Comparison of ENCODE assay signal across 8 cellular contexts in the genomic region with DNA sequence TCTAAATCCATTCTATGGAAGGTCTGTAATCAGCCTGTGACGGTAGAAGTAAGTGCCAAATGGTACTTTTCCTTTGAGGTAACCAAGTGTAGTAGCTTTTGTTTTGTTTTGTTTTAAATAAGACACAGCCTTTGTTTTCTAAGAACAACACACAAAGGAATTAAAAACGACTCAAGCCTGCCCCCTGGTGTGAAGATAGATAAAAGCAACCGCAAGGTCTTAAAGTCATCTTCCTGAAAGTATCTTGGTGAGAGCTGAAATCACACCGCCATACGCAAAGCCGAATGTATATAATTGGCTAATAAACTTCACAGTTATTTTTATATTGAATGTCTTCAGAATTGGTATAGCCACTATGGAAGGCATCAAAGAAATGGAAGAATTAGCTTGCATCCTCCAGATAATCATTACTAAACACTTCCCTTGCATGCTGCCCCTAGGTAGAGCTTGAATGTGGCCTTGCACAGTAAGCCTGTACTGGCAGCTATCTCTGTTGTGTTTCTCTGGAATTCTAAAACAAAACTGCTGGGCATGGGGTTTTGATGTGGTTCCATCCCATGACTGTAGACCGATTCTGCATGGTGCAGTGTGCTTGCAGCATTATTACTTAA.
A peak's percentile ranks its signal among the peaks of the same experiment; 100 is the strongest.
DNase-seq lines count a peak whose midpoint lies in the region; ATAC-seq and TF ChIP-seq lines count a peak whose summit lies in the region.

No MANE protein-coding gene starts in this region.

- H3K9me2 ChIP-seq in SU-DHL-6 (replicated peaks; ENCODE audit: insufficient read depth, low read length) = no peaks in the 10 kb centered on the region

- H3K27me3 ChIP-seq in SU-DHL-6 (ENCODE audit: low read length) = no peaks in the 10 kb centered on the region

- H3K4me2 ChIP-seq in SU-DHL-6 (ENCODE audit: low read depth, low read length, poor library complexity, severe bottlenecking) = no peak overlapping the region

- no peak overlapping the region for H3K27ac Mint-ChIP-seq in endothelial cell (ENCODE audit: unreplicated experiment)
- peak overlapping the region; percentile 73 for H3K27ac Mint-ChIP-seq in neural crest cell (ENCODE audit: unreplicated experiment)

- H3K9me3 Mint-ChIP-seq in endothelial cell (ENCODE audit: unreplicated experiment) (no peaks in the 10 kb centered on the region), neural crest cell (peaks cover 2% of the 10 kb centered on the region)

- TF ChIP-seq CTCF in SU-DHL-6 (IDR thresholded peaks at IDR 0.05; ENCODE audit: insufficient read depth, low read length, poor library complexity, severe bottlenecking) = peak; percentile 49
- TF ChIP-seq CTCF in endothelial cell (IDR thresholded peaks at IDR 0.05; ENCODE audit: unreplicated experiment) = peak; percentile 83
- peak; percentile 90 for TF ChIP-seq CTCF in neural crest cell (conservative IDR thresholded peaks at IDR 0.05)

- H3K9me3 ChIP-seq in SU-DHL-6 (ENCODE audit: insufficient read depth, low read length) = no peaks in the 10 kb centered on the region

- DNase-seq in NCI-H524 (lab: John Stamatoyannopoulos, UW) (peak; percentile 55 to 79), NCI-H524 treated with DMSO at 0.1 percent for 48 hours (lab: John Stamatoyannopoulos, UW) (no peak), NCI-H1092 (lab: John Stamatoyannopoulos, UW) (peak; percentile 49), endothelial cell (ENCODE audit: low spot score) (peak; percentile 70), neural crest cell (ENCODE audit: low read depth, low spot score) (peak; percentile 51)

- H3K36me3 ChIP-seq in SU-DHL-6 (ENCODE audit: low read length) = no peaks in the 10 kb centered on the region

- peak; percentile 73 for ATAC-seq in GM21717 (IDR thresholded peaks at IDR 0.05; ENCODE audit: unreplicated experiment)
- no peak for ATAC-seq in GM21825 (IDR thresholded peaks at IDR 0.05; ENCODE audit: unreplicated experiment)

- H3K4me1 Mint-ChIP-seq in endothelial cell (ENCODE audit: unreplicated experiment) = peaks cover 8% of the 10 kb centered on the region
- H3K4me1 Mint-ChIP-seq in neural crest cell = peaks cover 3% of the 10 kb centered on the region

- H3K4me3 Mint-ChIP-seq in endothelial cell (ENCODE audit: unreplicated experiment) = no peak overlapping the region
- H3K4me3 Mint-ChIP-seq in neural crest cell = no peak overlapping the region

- no peaks in the 10 kb centered on the region for H3F3A ChIP-seq in SU-DHL-6 (ENCODE audit: insufficient read depth)

- H2AFZ ChIP-seq in SU-DHL-6 (ENCODE audit: low read depth, low read length, severe bottlenecking) = no peak overlapping the region

- no peaks in the 10 kb centered on the region for H3K79me2 ChIP-seq in SU-DHL-6 (ENCODE audit: insufficient read depth, low read length)

- H3K27me3 Mint-ChIP-seq in endothelial cell (ENCODE audit: unreplicated experiment) = peaks cover 1% of the 10 kb centered on the region
- no peaks in the 10 kb centered on the region for H3K27me3 Mint-ChIP-seq in neural crest cell (ENCODE audit: low read depth)

- H3K9ac ChIP-seq in SU-DHL-6 (ENCODE audit: low read length) = no peak overlapping the region

- no peak overlapping the region for H3K27ac ChIP-seq in SU-DHL-6 (ENCODE audit: low read depth, low read length)

- H4K20me1 ChIP-seq in SU-DHL-6 (ENCODE audit: low read depth, low read length) = no peaks in the 10 kb centered on the region

- H3K4me3 ChIP-seq in SU-DHL-6 (ENCODE audit: insufficient read depth, low read length, poor library complexity, severe bottlenecking) = no peak overlapping the region

- H3K36me3 Mint-ChIP-seq in endothelial cell (ENCODE audit: low read depth, unreplicated experiment) = no peaks in the 10 kb centered on the region
- no peaks in the 10 kb centered on the region for H3K36me3 Mint-ChIP-seq in neural crest cell (ENCODE audit: low read depth)
